12 cellular contexts compared by ENCODE assay signal in genomic region chr7:22980422-22980821, GRCh38. TPM values are rescaled to one million over a fixed set of nuclear protein-coding genes. Genes with fewer than 3 reads are reported as not detected.
DNase-seq lines count a peak whose midpoint lies in the region.
"Had no signal": no experiment of that assay in that cellular context is flagged by ENCODE, and none has a peak within 500 bp of the region (broad histone marks: within the 10 kb centered on the region; RNA-seq: fewer than 3 reads in every experiment).

No MANE protein-coding gene starts in this region.

- no peak overlapping the region for H2AFZ ChIP-seq in Karpas-422 (ENCODE audit: low read length)
- H2AFZ ChIP-seq: hepatocyte had no signal

- H3K27ac ChIP-seq in Karpas-422 (ENCODE audit: low read length) = no peak overlapping the region
- H3K27ac ChIP-seq in muscle layer of duodenum (ENCODE audit: low read length) = peak overlapping the region; percentile 42
- H3K27ac ChIP-seq: hepatocyte had no signal

- H3K4me3 ChIP-seq in Karpas-422 (ENCODE audit: low read length) (no peak overlapping the region), muscle layer of duodenum (ENCODE audit: low read depth in 1 of 2, low read length in 2 of 2) (no peak overlapping the region)
- H3K4me3 ChIP-seq: hepatocyte had no signal

- no peaks in the 10 kb centered on the region for H3K36me3 ChIP-seq in Karpas-422 (ENCODE audit: insufficient read depth, low read length)
- peaks cover 6 to 7% of the 10 kb centered on the region in 2 donors for H3K36me3 ChIP-seq in muscle layer of duodenum (ENCODE audit: control insufficient read depth in 1 of 2, insufficient read depth in 2 of 2, low read length in 2 of 2)

- no peaks in the 10 kb centered on the region for H4K20me1 ChIP-seq in Karpas-422 (ENCODE audit: insufficient read depth, low read depth, low read length)

- DNase-seq in AG08395 (ENCODE audit: low spot score) (peak; percentile 64), Karpas-422 (peak; percentile 16), dedifferentiated amniotic fluid mesenchymal stem cell (ENCODE audit: extremely low spot score) (peak; percentile 65), NCI-H1436 treated with DMSO at 0.1 percent for 48 hours (lab: John Stamatoyannopoulos, UW) (no peak), NCI-H526 treated with DMSO at 0.1 percent for 48 hours (lab: John Stamatoyannopoulos, UW) (no peak), amygdala (lab: John Stamatoyannopoulos, UW) (no peak)
- no peak for DNase-seq in activated T-cell treated with anti-CD3 and anti-CD28 coated beads, Interleukin-2, amount 50 U/mL, for 1 hour
- DNase-seq: CD4-positive, alpha-beta T cell; cerebellar nuclear complex; NCI-H1930 had no signal

- no peaks in the 10 kb centered on the region for H3K4me1 ChIP-seq in Karpas-422 (ENCODE audit: low read length)
- no peaks in the 10 kb centered on the region for H3K4me1 ChIP-seq in muscle layer of duodenum (ENCODE audit: control insufficient read depth in 1 of 2, insufficient read depth in 2 of 2, low read length in 2 of 2)

- no peak overlapping the region for H3K9ac ChIP-seq in Karpas-422 (ENCODE audit: low read length)

- H3K4me2 ChIP-seq in Karpas-422 (ENCODE audit: low read depth, low read length, poor library complexity, severe bottlenecking) = no peak overlapping the region
- H3K4me2 ChIP-seq: hepatocyte had no signal

- H3K79me2 ChIP-seq in Karpas-422 (ENCODE audit: low read length) = no peaks in the 10 kb centered on the region
- H3K79me2 ChIP-seq: hepatocyte had no signal

- H3K9me3 ChIP-seq in Karpas-422 (ENCODE audit: low read length) (no peaks in the 10 kb centered on the region), muscle layer of duodenum (ENCODE audit: control insufficient read depth in 1 of 2, low read length in 2 of 2) (no peaks in the 10 kb centered on the region)

- no peaks in the 10 kb centered on the region for H3K9me2 ChIP-seq in Karpas-422 (replicated peaks; ENCODE audit: insufficient read depth, low read length)

- no peaks in the 10 kb centered on the region for H3K27me3 ChIP-seq in Karpas-422 (ENCODE audit: low read length)
- H3K27me3 ChIP-seq in muscle layer of duodenum (ENCODE audit: low read depth, low read length) = no peaks in the 10 kb centered on the region
- H3K27me3 ChIP-seq: hepatocyte had no signal

RNA-seq across cellular contexts. Expression of gene HYCC1, which starts 33.5 kb away (rescaled TPM):
- 2.9 and 3.4 TPM in 2 replicates for total RNA-seq in Karpas-422 (2014; rRNA removed; shearing (Covaris generic); ENCODE audit: low replicate concordance)

Comparison
In these comparisons a context has a peak if more than half of its experiments do, and no peak if none do; other contexts are left out.
1. DNase-seq: peak in AG08395 (single experiment), Karpas-422 (single experiment) and dedifferentiated amniotic fluid mesenchymal stem cell (single experiment); none in NCI-H1436 treated with DMSO at 0.1 percent for 48 hours (single experiment), NCI-H526 treated with DMSO at 0.1 percent for 48 hours (single experiment), amygdala (0 of 56) and activated T-cell treated with anti-CD3 and anti-CD28 coated beads, Interleukin-2, amount 50 U/mL, for 1 hour (single experiment).